In genomic region chr12:58491296-58491695, GRCh38 we compare ENCODE assay signal across 1 cellular context.
TF ChIP-seq lines count a peak whose summit lies in the region.

No MANE protein-coding gene starts in this region.

TF ChIP-seq in IMR-90, 13 proteins besides CTCF, POLR2A, EP300 and RAD21 (continued from another document):
- TF ChIP-seq ELK1 (IDR thresholded peaks at IDR 0.05; ENCODE audit: borderline replicate concordance, low read depth, low read length), result no peak
- no peak for TF ChIP-seq FOS (IDR thresholded peaks at IDR 0.05; ENCODE audit: low read depth, low read length)
- TF ChIP-seq MAZ (IDR thresholded peaks at IDR 0.05; ENCODE audit: borderline replicate concordance, low read depth, low read length), result no peak
- no peak; the same call in 1 of the 2 replicates for TF ChIP-seq CEBPB (IDR thresholded peaks at IDR 0.05; ENCODE audit: low read depth, low read length)
- no peak for TF ChIP-seq NFE2L2 (IDR thresholded peaks at IDR 0.05; ENCODE audit: low read depth, low read length)
TF ChIP-seq in IMR-90: peak in this region for 0.
